22 cellular contexts compared by ENCODE assay signal in genomic region chr3:118146658-118147375, GRCh38.
DNase-seq lines count a peak whose midpoint lies in the region; FAIRE-seq and TF ChIP-seq lines count a peak whose summit lies in the region.
"Had no signal": no experiment of that assay in that cellular context is flagged by ENCODE, and none has a peak within 500 bp of the region (broad histone marks: within the 10 kb centered on the region; RNA-seq: fewer than 3 reads in every experiment).

No MANE protein-coding gene starts in this region.

- H3K9me3 ChIP-seq in WERI-Rb-1 (ENCODE audit: severe bottlenecking): no peaks in the 10 kb centered on the region
- no peaks in the 10 kb centered on the region for H3K9me3 ChIP-seq in Peyer's patch
- H3K9me3 ChIP-seq: SJCRH30 had no signal

- DNase-seq in D721Med (ENCODE audit: insufficient read length, low spot score) (no peak), NCI-H524 (lab: John Stamatoyannopoulos, UW) (peak; percentile 81 to 93), OCI-M2 (lab: John Stamatoyannopoulos, UW; ENCODE audit: unreplicated experiment) (peak; percentile 15), WERI-Rb-1 (peak; percentile 15), SIG-M5 treated with dmso at 0.1 percent for 504 hours (lab: John Stamatoyannopoulos, UW; ENCODE audit: unreplicated experiment) (no peak), SHP77 treated with DMSO at 0.1 percent for 48 hours (lab: John Stamatoyannopoulos, UW) (no peak), GM19239 (ENCODE audit: insufficient read length, low spot score) (no peak), Peyer's patch (no peak)
- DNase-seq: CD4-positive, CD25-positive, alpha-beta regulatory T cell; DMS79 treated with DMSO at 0.1 percent for 48 hours; MG63; NCI-H1417 treated with DMSO at 0.1 percent for 48 hours; NCI-H1694 treated with DMSO at 0.1 percent for 48 hours; NCI-H2081; NCI-H2227 treated with DMSO at 0.1 percent for 48 hours; SJCRH30; T-helper 2 cell had no signal

- H3K36me3 ChIP-seq in WERI-Rb-1 (no peaks in the 10 kb centered on the region), Peyer's patch (no peaks in the 10 kb centered on the region)
- H3K36me3 ChIP-seq: BLaER1, MG63, SJCRH30 had no signal

- no peak for TF ChIP-seq POLR2A in Peyer's patch (IDR thresholded peaks at IDR 0.05)

- H3K27ac ChIP-seq in WERI-Rb-1 (no peak overlapping the region), Peyer's patch (no peak overlapping the region)
- H3K27ac ChIP-seq: BLaER1, SJCRH30 had no signal

- H3K4me1 ChIP-seq in Peyer's patch: no peaks in the 10 kb centered on the region
- H3K4me1 ChIP-seq: SJCRH30 had no signal

- H3K4me3 ChIP-seq in WERI-Rb-1 (ENCODE audit: low read depth, low read length) (no peak overlapping the region), Peyer's patch (no peak overlapping the region)
- H3K4me3 ChIP-seq: BLaER1, K562, MG63, SJCRH30 had no signal

- FAIRE-seq in D721Med (lab: Jason Lieb, UNC): peak; percentile 82
- FAIRE-seq in GM19239 (lab: Jason Lieb, UNC): no peak
- FAIRE-seq: A204.1, H54, HepG2, K562 had no signal

- TF ChIP-seq CTCF in D721Med (IDR thresholded peaks at IDR 0.05; ENCODE audit: insufficient read depth, missing control alignments) (no peak), WERI-Rb-1 (IDR thresholded peaks at IDR 0.05; ENCODE audit: low read depth, low read length) (no peak), Peyer's patch (IDR thresholded peaks at IDR 0.05) (no peak)

- H3K27me3 ChIP-seq in WERI-Rb-1 (ENCODE audit: insufficient read depth, low read depth, severe bottlenecking) (peaks cover 2% of the 10 kb centered on the region), Peyer's patch (no peaks in the 10 kb centered on the region)
- H3K27me3 ChIP-seq: BLaER1, MG63, SJCRH30 had no signal

Comparison
In these comparisons a context has a peak if more than half of its experiments do, and no peak if none do; other contexts are left out.
1. DNase-seq: peak in NCI-H524 (2 of 2), OCI-M2 (single experiment) and WERI-Rb-1 (single experiment); none in D721Med (single experiment), SIG-M5 treated with dmso at 0.1 percent for 504 hours (single experiment), SHP77 treated with DMSO at 0.1 percent for 48 hours (single experiment), GM19239 (single experiment) and Peyer's patch (0 of 3).